ENCODE assay signal across 17 cellular contexts in genomic region chr3:119893769-119894168, GRCh38.
A peak's percentile ranks its signal among the peaks of the same experiment; 100 is the strongest.
DNase-seq lines count a peak whose midpoint lies in the region; ATAC-seq, FAIRE-seq and TF ChIP-seq lines count a peak whose summit lies in the region.
"Had no signal": no experiment of that assay in that cellular context is flagged by ENCODE, and none has a peak within 500 bp of the region (broad histone marks: within the 10 kb centered on the region; RNA-seq: fewer than 3 reads in every experiment).

No MANE protein-coding gene starts in this region.

- no peaks in the 10 kb centered on the region for H3K27me3 Mint-ChIP-seq in activated naive CD8-positive, alpha-beta T cell
- H3K27me3 Mint-ChIP-seq in activated naive CD8-positive, alpha-beta T cell treated with anti-CD3 and anti-CD28 coated beads for 36 hours, result no peaks in the 10 kb centered on the region
- no peaks in the 10 kb centered on the region for H3K27me3 Mint-ChIP-seq in memory B cell

- peak overlapping the region; percentile 22; the same call in 1 of the 2 replicates for H3K27ac ChIP-seq in Karpas-422 (ENCODE audit: low read length)

- no peak overlapping the region for H3K4me3 ChIP-seq in Karpas-422 (ENCODE audit: low read length)

- no peak overlapping the region for H2AFZ ChIP-seq in Karpas-422 (ENCODE audit: low read length)

- H3K36me3 Mint-ChIP-seq in activated naive CD8-positive, alpha-beta T cell, result peaks cover 19% of the 10 kb centered on the region
- H3K36me3 Mint-ChIP-seq in activated naive CD8-positive, alpha-beta T cell treated with anti-CD3 and anti-CD28 coated beads for 36 hours, result peaks cover 13% of the 10 kb centered on the region
- peaks cover 13% of the 10 kb centered on the region for H3K36me3 Mint-ChIP-seq in memory B cell

- H3K9me2 ChIP-seq in Karpas-422 (replicated peaks; ENCODE audit: insufficient read depth, low read length), result no peaks in the 10 kb centered on the region

- peaks cover 8% of the 10 kb centered on the region for H3K4me1 Mint-ChIP-seq in activated naive CD8-positive, alpha-beta T cell (ENCODE audit: low read depth)
- H3K4me1 Mint-ChIP-seq in activated naive CD8-positive, alpha-beta T cell treated with anti-CD3 and anti-CD28 coated beads for 36 hours, result peaks cover 14% of the 10 kb centered on the region
- no peaks in the 10 kb centered on the region for H3K4me1 Mint-ChIP-seq in memory B cell

- peaks cover 22% of the 10 kb centered on the region for H3K36me3 ChIP-seq in Karpas-422 (ENCODE audit: insufficient read depth, low read length)

- no peak overlapping the region for H3K4me3 Mint-ChIP-seq in activated naive CD8-positive, alpha-beta T cell
- no peak overlapping the region for H3K4me3 Mint-ChIP-seq in activated naive CD8-positive, alpha-beta T cell treated with anti-CD3 and anti-CD28 coated beads for 36 hours
- H3K4me3 Mint-ChIP-seq in memory B cell, result no peak overlapping the region
- H3K4me3 Mint-ChIP-seq: CD14-positive monocyte; CD8-positive, alpha-beta T cell; H9 had no signal

- H3K9me3 ChIP-seq in Karpas-422 (ENCODE audit: low read length), result no peaks in the 10 kb centered on the region

- no peaks in the 10 kb centered on the region for H3K9me3 Mint-ChIP-seq in activated naive CD8-positive, alpha-beta T cell (ENCODE audit: low read depth)
- H3K9me3 Mint-ChIP-seq in activated naive CD8-positive, alpha-beta T cell treated with anti-CD3 and anti-CD28 coated beads for 36 hours, result peaks cover 5% of the 10 kb centered on the region
- H3K9me3 Mint-ChIP-seq in memory B cell, result peaks cover 5% of the 10 kb centered on the region

- no peak overlapping the region for H3K4me2 ChIP-seq in Karpas-422 (ENCODE audit: low read depth, low read length, poor library complexity, severe bottlenecking)

- H3K9ac ChIP-seq in Karpas-422 (ENCODE audit: low read length), result no peak overlapping the region

- ATAC-seq in memory B cell (ENCODE audit: low read depth) (no peak), HG03354 (IDR thresholded peaks at IDR 0.05; ENCODE audit: poor library complexity, severe bottlenecking, unreplicated experiment) (no peak)
- ATAC-seq: CD8-positive, alpha-beta T cell; HepG2 had no signal

- no peaks in the 10 kb centered on the region for H3K27me3 ChIP-seq in Karpas-422 (ENCODE audit: low read length)

- H3K4me1 ChIP-seq in Karpas-422 (ENCODE audit: low read length), result peaks cover 14% of the 10 kb centered on the region

- H3K27ac Mint-ChIP-seq in activated naive CD8-positive, alpha-beta T cell, result peak overlapping the region; percentile 24
- no peak overlapping the region for H3K27ac Mint-ChIP-seq in activated naive CD8-positive, alpha-beta T cell treated with anti-CD3 and anti-CD28 coated beads for 36 hours
- H3K27ac Mint-ChIP-seq in memory B cell, result peak overlapping the region; percentile 41
- H3K27ac Mint-ChIP-seq: H9 had no signal

- FAIRE-seq in GM12891 (lab: Jason Lieb, UNC), result no peak
- FAIRE-seq: HepG2, HTR-8/SVneo had no signal

- no peak for DNase-seq in activated naive CD8-positive, alpha-beta T cell treated with anti-CD3 and anti-CD28 coated beads for 36 hours
- DNase-seq in Karpas-422 (no peak), memory B cell (ENCODE audit: low spot score in 2 of 2) (no peak), NOMO-1 treated with dmso at 0.1 percent for 144 hours (lab: John Stamatoyannopoulos, UW; ENCODE audit: unreplicated experiment) (no peak), GM12891 (ENCODE audit: insufficient read length, low spot score) (no peak)
- DNase-seq: CD8-positive, alpha-beta T cell; COR-L47; DMS153; DMS79 treated with DMSO at 0.1 percent for 48 hours; GDM1; GOT3; H9 had no signal

- TF ChIP-seq POLR2A in GM12891 (IDR thresholded peaks at IDR 0.05; ENCODE audit: low read depth, low read length), result no peak

- H4K20me1 ChIP-seq in Karpas-422 (ENCODE audit: insufficient read depth, low read depth, low read length), result no peaks in the 10 kb centered on the region

- H3K79me2 ChIP-seq in Karpas-422 (ENCODE audit: low read length), result peaks cover 25% of the 10 kb centered on the region

TF ChIP-seq in GM12891, 5 proteins besides CTCF, POLR2A, EP300 and RAD21:
- no peak for TF ChIP-seq POU2F2 (IDR thresholded peaks at IDR 0.05; ENCODE audit: low read depth, low read length)
- no peak for TF ChIP-seq SPI1 (IDR thresholded peaks at IDR 0.05; ENCODE audit: low read depth, low read length)
- TF ChIP-seq TAF1 (IDR thresholded peaks at IDR 0.05; ENCODE audit: low read depth, low read length), result no peak
